Comparison of ENCODE assay signal across 14 cellular contexts in the genomic region with DNA sequence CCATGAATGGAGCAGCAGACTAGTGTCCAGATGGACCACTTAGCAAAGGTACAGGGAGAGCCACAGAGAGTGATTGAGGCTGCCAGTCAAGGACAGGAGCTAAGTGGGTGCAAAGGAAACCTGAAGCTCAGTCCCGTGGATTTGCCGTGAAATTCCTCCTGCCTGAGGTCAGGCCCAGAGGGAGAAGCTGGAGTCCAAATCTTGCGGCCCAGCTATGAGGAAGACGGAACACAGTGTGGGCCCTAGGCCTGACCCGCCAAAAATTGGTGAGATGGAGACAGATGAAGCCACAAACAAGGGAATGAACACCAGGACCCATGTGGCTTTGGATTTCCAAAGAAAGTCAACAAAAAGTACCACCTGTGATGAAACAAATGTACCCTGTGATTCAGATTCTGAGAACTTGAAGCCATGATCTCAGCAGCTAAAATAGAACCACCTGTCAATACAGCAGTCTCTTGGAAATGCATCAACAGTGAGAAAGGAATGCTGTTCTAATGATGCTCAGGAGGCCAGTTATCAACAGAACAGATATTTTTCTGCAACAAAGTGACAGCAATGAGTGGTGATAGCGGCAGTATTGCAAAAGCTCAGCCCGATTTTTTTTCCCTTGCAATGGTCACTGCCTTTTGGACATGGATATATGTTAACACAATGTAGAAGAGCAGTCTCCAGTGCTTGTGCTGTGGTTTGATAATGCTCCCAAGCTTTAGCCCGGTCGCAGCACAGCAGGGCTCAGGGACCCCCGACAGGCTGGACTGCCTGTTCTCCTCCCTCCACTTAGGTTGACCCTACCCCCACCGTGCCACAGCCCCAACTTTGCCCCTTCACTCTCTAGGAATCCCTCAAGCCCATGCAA. TPM values are rescaled to one million over a fixed set of nuclear protein-coding genes. Genes with fewer than 3 reads are reported as not detected.
DNase-seq lines count a peak whose midpoint lies in the region; ATAC-seq and TF ChIP-seq lines count a peak whose summit lies in the region.
"Had no signal": no experiment of that assay in that cellular context is flagged by ENCODE, and none has a peak within 500 bp of the region (broad histone marks: within the 10 kb centered on the region; RNA-seq: fewer than 3 reads in every experiment).

No MANE protein-coding gene starts in this region.

- TF ChIP-seq POLR2A in IMR-90 (IDR thresholded peaks at IDR 0.05; ENCODE audit: low read depth, low read length) (peak; percentile 26), esophagus muscularis mucosa (IDR thresholded peaks at IDR 0.05; ENCODE audit: low read depth) (no peak), testis (IDR thresholded peaks at IDR 0.05) (no peak)

- no peak overlapping the region for H2AFZ ChIP-seq in IMR-90 (replicated peaks; ENCODE audit: low read length, poor library complexity)

- H3K9me1 ChIP-seq in IMR-90 (ENCODE audit: insufficient read depth, low read length) = peaks cover 37% of the 10 kb centered on the region

- in situ Hi-C loops in IMR-90 (cut with MboI; ENCODE audit: low sequenced_read_pairs) = no loop called here

- H4K5ac ChIP-seq in IMR-90 (ENCODE audit: low read depth, low read length) = no peak overlapping the region

- H4K20me1 ChIP-seq in IMR-90 (ENCODE audit: insufficient read depth, low read length) = peaks cover 100% of the 10 kb centered on the region

- POLR2A ChIA-PET in IMR-90 (lab: Charles Lee; ENCODE audit: unreplicated experiment) = interaction anchor here (0.5 to 1.2 kb wide), 4 partner anchors 10 to 1945 kb away, joined by 3 to 15 read pairs (median 4); a partner anchor contains a TSS

- dilution Hi-C loops in IMR-90 (cut with HindIII; ENCODE audit: low sequenced_read_pairs, unreplicated experiment) = no loop called here

- H2BK15ac ChIP-seq in IMR-90 (ENCODE audit: low read depth, low read length) = no peak overlapping the region

- H3K27me3 ChIP-seq in IMR-90 (ENCODE audit: control insufficient read depth, insufficient read depth, low read length) (no peaks in the 10 kb centered on the region), esophagus muscularis mucosa (no peaks in the 10 kb centered on the region), testis (no peaks in the 10 kb centered on the region), H7 (ENCODE audit: control insufficient read depth, insufficient read depth, low read length) (no peaks in the 10 kb centered on the region)

- CTCF ChIA-PET in IMR-90 (lab: Yijun Ruan, JAX) = interaction anchor here (0.6 to 1.5 kb wide), 4 partner anchors 18 to 1093 kb away, joined by 3 to 4 read pairs (median 3); no protein-coding TSS in a partner anchor

- peaks cover 36% of the 10 kb centered on the region for H3K4me1 ChIP-seq in IMR-90 (ENCODE audit: control insufficient read depth, insufficient read depth, low read length)
- H3K4me1 ChIP-seq in esophagus muscularis mucosa = peaks cover 12 to 94% (median 85%) of the 10 kb centered on the region in 4 donors
- peaks cover 19% of the 10 kb centered on the region for H3K4me1 ChIP-seq in testis
- H3K4me1 ChIP-seq: spleen had no signal

- H3K27ac ChIP-seq in IMR-90 (ENCODE audit: insufficient read depth, low read length) (peak overlapping the region; percentile 51; the same call in 1 of the 2 replicates), esophagus muscularis mucosa (replicated peaks in 1 of 4) (peak overlapping the region; percentile 35 to 95 (median 92)), testis (no peak overlapping the region)
- H3K27ac ChIP-seq: epithelial cell of prostate, spleen had no signal

- H3K9me3 ChIP-seq in IMR-90 (ENCODE audit: control insufficient read depth, insufficient read depth, low read length) = no peaks in the 10 kb centered on the region
- H3K9me3 ChIP-seq in esophagus muscularis mucosa = no peaks in the 10 kb centered on the region
- no peaks in the 10 kb centered on the region for H3K9me3 ChIP-seq in testis
- H3K9me3 ChIP-seq: spleen had no signal

- peak; percentile 80 for DNase-seq in IMR-90
- DNase-seq in esophagus muscularis mucosa (ENCODE audit: extremely low spot score) = no peak
- DNase-seq in iris pigment epithelial cell (ENCODE audit: low read depth) = peak; percentile 52
- peak; percentile 40 for DNase-seq in testis
- no peak for DNase-seq in H7
- no peak for DNase-seq in stimulated activated CD4-positive, alpha-beta T cell treated with anti-CD3 and anti-CD28 coated beads, Interleukin-2, amount 100 ng/mL, for 48 hours
- DNase-seq: activated naive CD4-positive, alpha-beta T cell treated with anti-CD3 and anti-CD28 coated beads, Interleukin-2, amount 10 ng/mL, durations not matched to agents 7 days and 5 days; C1 segment of cervical spinal cord; DMS79 treated with DMSO at 0.1 percent for 48 hours; spleen; T-helper 1 cell had no signal

- 0 out of 2 replicates have a peak overlapping the region, but pooled peaks have one; percentile 9 for H2AK5ac ChIP-seq in IMR-90 (ENCODE audit: low read depth, low read length)

- TF ChIP-seq EP300 in esophagus muscularis mucosa (IDR thresholded peaks at IDR 0.05) = no peak

- H2AK9ac ChIP-seq in IMR-90 (replicated peaks; ENCODE audit: low read depth, low read length, poor library complexity) = no peak overlapping the region

- H3K23ac ChIP-seq in IMR-90 (ENCODE audit: low read depth, low read length) = peak overlapping the region; percentile 18

- no peak overlapping the region for H2BK20ac ChIP-seq in IMR-90 (ENCODE audit: low read depth, low read length)

- intact Hi-C loops in IMR-90 (cut with micrococcal nuclease) = no loop called here
- intact Hi-C loops in esophagus muscularis mucosa (cut with DNase I) = no loop called here
- intact Hi-C loops in testis (cut with DNase I; ENCODE audit: low total_unique reads) = no loop called here

- H3K36me3 ChIP-seq in IMR-90 (ENCODE audit: control insufficient read depth, insufficient read depth, low read length) (peaks cover 58% of the 10 kb centered on the region), esophagus muscularis mucosa (no peaks in the 10 kb centered on the region), testis (ENCODE audit: low read depth, missing control alignments) (no peaks in the 10 kb centered on the region), H7 (replicated peaks; ENCODE audit: control insufficient read depth, insufficient read depth, low read length) (no peaks in the 10 kb centered on the region)
- H3K36me3 ChIP-seq: spleen had no signal

- 0 out of 4 replicates have a peak overlapping the region, but pooled peaks of 1 of the 2 experiments have one; percentile 2 for H4K8ac ChIP-seq in IMR-90 (ENCODE audit: low read depth in 2 of 2, low read length in 2 of 2)

- peaks cover 0 to 26% of the 10 kb centered on the region in 2 experiments; a peak in 2 of 4 replicates for H3K79me1 ChIP-seq in IMR-90 (ENCODE audit: low read depth in 1 of 2, low read length in 2 of 2)

- TF ChIP-seq RAD21 in IMR-90 (IDR thresholded peaks at IDR 0.05; ENCODE audit: low read length) = no peak

- ATAC-seq in IMR-90 (ENCODE audit: low read depth) (peak; percentile 13), HG03039 (IDR thresholded peaks at IDR 0.05; ENCODE audit: unreplicated experiment) (no peak), HG03354 (IDR thresholded peaks at IDR 0.05; ENCODE audit: poor library complexity, severe bottlenecking, unreplicated experiment) (no peak)

- H3K4me2 ChIP-seq in IMR-90 (ENCODE audit: low read depth, low read length) = peak overlapping the region; percentile 2

- BruUV-seq in IMR-90 (replicated peaks; lab: Mats Ljungman, UMichigan) = no TSS peak

- H3K9ac ChIP-seq in IMR-90 (ENCODE audit: low read depth, low read length) = no peak overlapping the region

- H3K18ac ChIP-seq in IMR-90 (ENCODE audit: low read depth, low read length) = no peak overlapping the region

- H4K91ac ChIP-seq in IMR-90 (ENCODE audit: insufficient read depth, low read depth, low read length) = no peak overlapping the region

- no peak overlapping the region for H3K4ac ChIP-seq in IMR-90 (ENCODE audit: low read depth, low read length)

- H2BK120ac ChIP-seq in IMR-90 (ENCODE audit: low read depth, low read length) = no peak overlapping the region

- WGBS in IMR-90 (ENCODE audit: extremely low coverage in 2 of 2, insufficient read length in 1 of 2), 2 experiments = 89% methylated on average over 6 of the region's 11 CpGs; no CpG with 5 or more reads in 1 of the 2 experiments
- 71% methylated on average over 11 of the region's 11 CpGs for WGBS in esophagus muscularis mucosa
- WGBS in testis, 2 donors = 54 to 69% methylated on average over 11 of the region's 11 CpGs

- H2BK5ac ChIP-seq in IMR-90 (ENCODE audit: low read depth, low read length, poor library complexity, severe bottlenecking) = peak overlapping the region; percentile 10

- no peak overlapping the region for H3K56ac ChIP-seq in IMR-90 (ENCODE audit: extremely low read depth, insufficient read depth, low read length)

- H3K4me3 ChIP-seq in IMR-90 (ENCODE audit: insufficient read depth, low read depth, low read length) (no peak overlapping the region), esophagus muscularis mucosa (no peak overlapping the region), testis (no peak overlapping the region), H7 (ENCODE audit: insufficient read depth, low read depth, low read length) (no peak overlapping the region)
- H3K4me3 ChIP-seq: spleen had no signal

- H3K14ac ChIP-seq in IMR-90 (replicated peaks; ENCODE audit: low read depth, low read length) = no peak overlapping the region

- TF ChIP-seq CTCF in IMR-90 (conservative IDR thresholded peaks at IDR 0.05; ENCODE audit: low read depth, low read length) (no peak), esophagus muscularis mucosa (IDR thresholded peaks at IDR 0.05) (no peak), testis (IDR thresholded peaks at IDR 0.05) (no peak)

TF ChIP-seq in IMR-90, 13 proteins besides CTCF, POLR2A, EP300 and RAD21 (continues in another document):
- TF ChIP-seq BHLHE40 (IDR thresholded peaks at IDR 0.05; ENCODE audit: low read depth, low read length) (no peak), CEBPB (IDR thresholded peaks at IDR 0.05; ENCODE audit: low read depth, low read length) (0 out of 2 replicates have a peak, but pooled peaks have one; percentile 43)

RNA-seq across cellular contexts. Expression of a gene that starts 10.7 kb away (rescaled TPM):
- total RNA-seq in IMR-90 (2012; rRNA removed) (1,501 and 1,855 TPM in 2 replicates), esophagus muscularis mucosa (100 to 1,000 TPM in 3 of 4 donors, 10 to 100 TPM in 1; 96.2 to 350 (median 192) TPM), testis (10 to 100 TPM; 35.1 to 74.1 TPM)
- polyA plus RNA-seq in IMR-90 (2012; rRNA removed) (798 and 964 TPM in 2 replicates), testis (ENCODE audit: insufficient read depth, low read depth, low replicate concordance) (93.1 TPM)
- 520 and 674 TPM in 2 replicates for polyA plus RNA-seq in IMR-90 (2012; cell fraction: cytosol; rRNA removed)
- 700 and 999 TPM in 2 replicates for polyA plus RNA-seq in IMR-90 (2012; cell fraction: nucleus; rRNA removed; ENCODE audit: low replicate concordance)
- total RNA-seq in H7 (2014; rRNA removed; shearing (Covaris generic)) = 5.1 and 7.0 TPM in 2 replicates

Comparison
In these comparisons a context has a peak if more than half of its experiments do, and no peak if none do; other contexts are left out.
1. DNase-seq: peak in IMR-90 (single experiment), iris pigment epithelial cell (single experiment) and testis (single experiment); none in esophagus muscularis mucosa (single experiment), H7 (single experiment) and stimulated activated CD4-positive, alpha-beta T cell treated with anti-CD3 and anti-CD28 coated beads, Interleukin-2, amount 100 ng/mL, for 48 hours (0 of 2).
2. H3K27ac ChIP-seq: peak in IMR-90 (single experiment) and esophagus muscularis mucosa (4 of 4); none in testis (0 of 2).